ENCODE assay signal across 12 cellular contexts in genomic region chr3:152365766-152366593, GRCh38.
DNase-seq lines count a peak whose midpoint lies in the region; ATAC-seq and TF ChIP-seq lines count a peak whose summit lies in the region.
"Had no signal": no experiment of that assay in that cellular context is flagged by ENCODE, and none has a peak within 500 bp of the region (broad histone marks: within the 10 kb centered on the region; RNA-seq: fewer than 3 reads in every experiment).

No MANE protein-coding gene starts in this region.

- no peaks in the 10 kb centered on the region for H3K27me3 Mint-ChIP-seq in CD4-positive, CD25-positive, alpha-beta regulatory T cell
- no peaks in the 10 kb centered on the region for H3K27me3 Mint-ChIP-seq in mesothelial cell of epicardium (ENCODE audit: low read depth)

- H3K4me1 Mint-ChIP-seq in CD4-positive, CD25-positive, alpha-beta regulatory T cell = peaks cover 54 to 85% (median 78%) of the 10 kb centered on the region in 4 donors
- H3K4me1 Mint-ChIP-seq in mesothelial cell of epicardium = peaks cover 11% of the 10 kb centered on the region

- CTCF ChIA-PET in HEK293T (lab: Yijun Ruan, JAX) = no interaction called here

- POLR2A ChIA-PET in HEK293T (lab: Yijun Ruan, JAX) = no interaction called here

- no peaks in the 10 kb centered on the region for H3K27me3 ChIP-seq in CD4-positive, CD25-positive, alpha-beta regulatory T cell (ENCODE audit: control insufficient read depth, insufficient read depth, low read length)
- H3K27me3 ChIP-seq: ovary had no signal

- ATAC-seq in CD4-positive, CD25-positive, alpha-beta regulatory T cell (ENCODE audit: low read depth in 2 of 2) = no peak
- ATAC-seq in GM18909 (IDR thresholded peaks at IDR 0.05; ENCODE audit: poor library complexity, unreplicated experiment) = no peak

- H3K27ac Mint-ChIP-seq in CD4-positive, CD25-positive, alpha-beta regulatory T cell = peak overlapping the region in 1 of 3 donors; percentile 21
- no peak overlapping the region for H3K27ac Mint-ChIP-seq in mesothelial cell of epicardium

- H3K4me3 ChIP-seq in CD4-positive, CD25-positive, alpha-beta regulatory T cell (ENCODE audit: low read depth, low read length) = peak overlapping the region; percentile 17
- H3K4me3 ChIP-seq: ovary had no signal

- peak overlapping the region; percentile 24 for H3K27ac ChIP-seq in CD4-positive, CD25-positive, alpha-beta regulatory T cell (ENCODE audit: insufficient read depth, low read length, poor library complexity, severe bottlenecking)
- H3K27ac ChIP-seq: ovary had no signal

- H3K36me3 ChIP-seq in CD4-positive, CD25-positive, alpha-beta regulatory T cell (ENCODE audit: control insufficient read depth, insufficient read depth, low read length) = peaks cover 33% of the 10 kb centered on the region
- H3K36me3 ChIP-seq: ovary had no signal

- H3K9me3 Mint-ChIP-seq in CD4-positive, CD25-positive, alpha-beta regulatory T cell = peaks cover 0 to 7% (median 2%) of the 10 kb centered on the region in 7 donors
- H3K9me3 Mint-ChIP-seq in mesothelial cell of epicardium = peaks cover 27% of the 10 kb centered on the region

- TF ChIP-seq CTCF in mesothelial cell of epicardium (IDR thresholded peaks at IDR 0.05; ENCODE audit: unreplicated experiment) = no peak

- peak overlapping the region in 1 of 4 donors; percentile 10 for H3K4me3 Mint-ChIP-seq in CD4-positive, CD25-positive, alpha-beta regulatory T cell
- no peak overlapping the region for H3K4me3 Mint-ChIP-seq in mesothelial cell of epicardium

- peaks cover 64% of the 10 kb centered on the region for H3K36me3 Mint-ChIP-seq in CD4-positive, CD25-positive, alpha-beta regulatory T cell
- H3K36me3 Mint-ChIP-seq in mesothelial cell of epicardium = peaks cover 32% of the 10 kb centered on the region

- DNase-seq in CD4-positive, CD25-positive, alpha-beta regulatory T cell = no peak
- DNase-seq in HEK293T (ENCODE audit: extremely low spot score) (no peak), amniotic epithelial cell (ENCODE audit: low read depth) (peak; percentile 63), iris pigment epithelial cell (ENCODE audit: low read depth) (peak; percentile 70), NCI-H2029 treated with DMSO at 0.1 percent for 48 hours (lab: John Stamatoyannopoulos, UW) (no peak), germinal center (ENCODE audit: low spot score) (no peak), mesothelial cell of epicardium (ENCODE audit: low spot score in 2 of 2, unreplicated experiment in 2 of 2) (no peak)
- DNase-seq: activated CD4-positive, alpha-beta T cell treated with anti-CD3 and anti-CD28 coated beads, Interleukin-2, amount 50 U/mL, for 48 hours; erythroblast; left colon; ovary had no signal

- peaks cover 24% of the 10 kb centered on the region for H3K4me1 ChIP-seq in CD4-positive, CD25-positive, alpha-beta regulatory T cell (ENCODE audit: control insufficient read depth, insufficient read depth, low read length, poor library complexity, severe bottlenecking)

- H3K9me3 ChIP-seq in CD4-positive, CD25-positive, alpha-beta regulatory T cell (ENCODE audit: control insufficient read depth in 2 of 2, low read length in 2 of 2) = no peaks in the 10 kb centered on the region
- H3K9me3 ChIP-seq: ovary had no signal

TF ChIP-seq in HEK293T, 16 proteins besides CTCF, POLR2A, EP300 and RAD21:
- peak; percentile 36; the same call in 1 of the 2 replicates for TF ChIP-seq CTBP1 (IDR thresholded peaks at IDR 0.05; ENCODE audit: borderline replicate concordance)
- TF ChIP-seq PKNOX1 (IDR thresholded peaks at IDR 0.05) = peak; percentile 27; the same call in 1 of the 2 replicates
- TF ChIP-seq ZNF384 (IDR thresholded peaks at IDR 0.05) = no peak

Comparison
In these comparisons a context has a peak if more than half of its experiments do, and no peak if none do; other contexts are left out.
1. DNase-seq: peak in amniotic epithelial cell (single experiment) and iris pigment epithelial cell (single experiment); none in CD4-positive, CD25-positive, alpha-beta regulatory T cell (0 of 3), HEK293T (single experiment), NCI-H2029 treated with DMSO at 0.1 percent for 48 hours (single experiment), germinal center (single experiment) and mesothelial cell of epicardium (0 of 2).